In the genomic region with DNA sequence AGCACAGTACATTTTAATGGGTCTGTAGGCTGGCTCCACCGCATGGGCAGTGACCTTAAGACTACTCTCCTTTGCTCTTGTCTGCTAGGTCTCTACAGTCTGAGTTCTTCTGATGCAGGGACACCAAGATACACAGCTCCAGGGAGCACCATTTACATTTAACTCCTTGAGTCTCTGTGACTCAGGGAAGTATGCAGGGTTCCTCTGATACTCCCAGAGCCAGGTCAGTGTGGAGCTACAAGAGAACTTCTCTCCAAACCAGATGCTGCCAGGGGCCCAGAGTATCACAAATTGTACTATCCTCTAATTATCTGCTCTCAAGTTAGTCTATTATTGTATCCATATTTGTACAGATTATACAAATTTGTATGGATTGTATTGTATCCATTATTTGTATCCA, we compare ENCODE assay signal across 1 cellular context.
TF ChIP-seq lines count a peak whose summit lies in the region.

No MANE protein-coding gene starts in this region.

TF ChIP-seq in IMR-90, 13 proteins besides CTCF, POLR2A, EP300 and RAD21:
- no peak for TF ChIP-seq FOS (IDR thresholded peaks at IDR 0.05; ENCODE audit: low read depth, low read length)
